ENCODE assay signal across 8 cellular contexts in the genomic region with DNA sequence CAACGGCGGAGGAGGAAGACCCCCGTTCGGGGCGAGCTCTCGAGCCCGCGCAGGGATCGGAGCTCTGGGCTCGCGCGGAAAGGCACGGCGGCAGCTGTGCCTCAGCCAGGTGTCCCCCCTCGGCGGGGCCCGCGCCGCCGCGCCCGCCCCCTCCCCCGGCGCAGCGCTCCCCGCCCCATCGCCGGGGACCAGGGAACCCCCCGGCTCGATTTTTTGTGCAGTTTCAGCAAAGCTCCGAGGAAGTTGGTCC.
DNase-seq lines count a peak whose midpoint lies in the region; ATAC-seq and TF ChIP-seq lines count a peak whose summit lies in the region.

No MANE protein-coding gene starts in this region.

- no peaks in the 10 kb centered on the region for H3K9me3 ChIP-seq in BLaER1 treated with 17β-estradiol and CSF1 and Interleukin-3, amounts not matched to agents 10 nM and 100 nM (replicated peaks in 1 of 11)
- H3K9me3 ChIP-seq in PC-9 (ENCODE audit: insufficient read depth, low read depth) (no peaks in the 10 kb centered on the region), esophagus squamous epithelium (no peaks in the 10 kb centered on the region), parathyroid adenoma (ENCODE audit: control insufficient read depth, low read length) (no peaks in the 10 kb centered on the region)

- peaks cover 18 to 27% (median 23%) of the 10 kb centered on the region in 11 experiments for H3K27me3 ChIP-seq in BLaER1 treated with 17β-estradiol and CSF1 and Interleukin-3, amounts not matched to agents 10 nM and 100 nM
- H3K27me3 ChIP-seq in PC-9 (ENCODE audit: insufficient read depth, low read depth) (no peaks in the 10 kb centered on the region), esophagus squamous epithelium (peaks cover 5 to 39% (median 11%) of the 10 kb centered on the region in 4 donors), parathyroid adenoma (ENCODE audit: control insufficient read depth, insufficient read depth, low read length) (peaks cover 8% of the 10 kb centered on the region)

- H3K79me2 ChIP-seq in PC-9 (ENCODE audit: low read depth) (peaks cover 34% of the 10 kb centered on the region), parathyroid adenoma (peaks cover 2% of the 10 kb centered on the region)

- no peak for TF ChIP-seq CTCF in PC-9 (conservative IDR thresholded peaks at IDR 0.05)
- TF ChIP-seq CTCF in esophagus squamous epithelium (IDR thresholded peaks at IDR 0.05): no peak
- TF ChIP-seq CTCF in parathyroid adenoma (IDR thresholded peaks at IDR 0.05): no peak

- BruUV-seq in PC-9 (replicated peaks; lab: Mats Ljungman, UMichigan): no TSS peak

- peak overlapping the region; percentile 89 to 99 (median 96) for H3K4me3 ChIP-seq in BLaER1 treated with 17β-estradiol and CSF1 and Interleukin-3, amounts not matched to agents 10 nM and 100 nM
- H3K4me3 ChIP-seq in PC-9 (peak overlapping the region; percentile 91), esophagus squamous epithelium (peak overlapping the region; percentile 64 to 96 (median 80)), parathyroid adenoma (ENCODE audit: low read depth, low read length) (peak overlapping the region; percentile 85)

- H3K4me1 ChIP-seq in BLaER1 treated with 17β-estradiol and CSF1 and Interleukin-3, amounts not matched to agents 10 nM and 100 nM: peaks cover 67 to 73% (median 71%) of the 10 kb centered on the region in 10 experiments
- peaks cover 29% of the 10 kb centered on the region for H3K4me1 ChIP-seq in PC-9 (replicated peaks; ENCODE audit: insufficient read depth)
- peaks cover 20 to 62% (median 35%) of the 10 kb centered on the region in 3 donors for H3K4me1 ChIP-seq in esophagus squamous epithelium
- H3K4me1 ChIP-seq in parathyroid adenoma: peaks cover 3% of the 10 kb centered on the region

- H3K4me2 ChIP-seq in BLaER1 treated with 17β-estradiol and CSF1 and Interleukin-3, amounts not matched to agents 10 nM and 100 nM: peak overlapping the region; percentile 65 to 88 (median 80); a peak in 21 of 22 replicates
- peak overlapping the region; percentile 87 for H3K4me2 ChIP-seq in PC-9
- H3K4me2 ChIP-seq in parathyroid adenoma (ENCODE audit: low read length): peak overlapping the region; percentile 88

- H3K9me2 ChIP-seq in PC-9 (ENCODE audit: insufficient read depth): no peaks in the 10 kb centered on the region

- H3K36me3 ChIP-seq in BLaER1 treated with 17β-estradiol and CSF1 and Interleukin-3, amounts not matched to agents 10 nM and 100 nM: peaks cover 6 to 20% (median 10%) of the 10 kb centered on the region in 11 experiments; a peak in 14 of 22 replicates
- H3K36me3 ChIP-seq in PC-9 (ENCODE audit: low read depth): no peaks in the 10 kb centered on the region
- H3K36me3 ChIP-seq in esophagus squamous epithelium: no peaks in the 10 kb centered on the region
- no peaks in the 10 kb centered on the region for H3K36me3 ChIP-seq in parathyroid adenoma (ENCODE audit: control insufficient read depth, insufficient read depth, low read length)

- no peak for TF ChIP-seq POLR2A in esophagus squamous epithelium (IDR thresholded peaks at IDR 0.05)

- CTCF ChIA-PET in PC-9 (lab: Charles Lee): interaction anchor here (0.6 kb wide), 1 partner anchor 494 kb away, joined by 3 read pairs; no protein-coding TSS in a partner anchor

- peak overlapping the region; percentile 98 to 100 (median 99) for H3K9ac ChIP-seq in BLaER1 treated with 17β-estradiol and CSF1 and Interleukin-3, amounts not matched to agents 10 nM and 100 nM
- peak overlapping the region; percentile 48 for H3K9ac ChIP-seq in parathyroid adenoma

- DNase-seq in PC-9: no peak
- no peak for DNase-seq in esophagus squamous epithelium (lab: John Stamatoyannopoulos, UW)
- DNase-seq in head of caudate nucleus: no peak
- no peak for DNase-seq in SK-N-DZ (ENCODE audit: low spot score)
- no peak for DNase-seq in T1000 (lab: John Stamatoyannopoulos, UW)

- peaks cover 0 to 39% (median 19%) of the 10 kb centered on the region in 11 experiments; a peak in 16 of 22 replicates for H4K20me1 ChIP-seq in BLaER1 treated with 17β-estradiol and CSF1 and Interleukin-3, amounts not matched to agents 10 nM and 100 nM
- H4K20me1 ChIP-seq in PC-9 (ENCODE audit: insufficient read depth): no peaks in the 10 kb centered on the region

- POLR2A ChIA-PET in PC-9 (lab: Charles Lee; ENCODE audit: unreplicated experiment): interaction anchor here (0.5 to 0.6 kb wide), 2 partner anchors 189 to 317 kb away, joined by 4 to 6 read pairs; partner anchors contain the start of gene SPRYD7

- intact Hi-C loops in PC-9 (cut with micrococcal nuclease; ENCODE audit: unreplicated experiment) (loop anchor here (2.0 to 10.0 kb wide), 2 partner anchors 128 to 550 kb away; partner anchors contain the start of gene TRIM13), esophagus squamous epithelium (cut with DNase I) (no loop called here), head of caudate nucleus (cut with DNase I) (no loop called here)

- WGBS in esophagus squamous epithelium, 2 donors: 0% methylated on average over 1 of the region's 31 CpGs; no CpG with 5 or more reads in 1 of the 2 donors

- peak; percentile 2 for ATAC-seq in GM21576 (IDR thresholded peaks at IDR 0.05; ENCODE audit: unreplicated experiment)

- peaks cover 21% of the 10 kb centered on the region; the same call in 1 of the 2 replicates for H3F3A ChIP-seq in PC-9 (ENCODE audit: insufficient read depth, low read depth)

- peak overlapping the region; percentile 98 to 100 (median 99) for H3K27ac ChIP-seq in BLaER1 treated with 17β-estradiol and CSF1 and Interleukin-3, amounts not matched to agents 10 nM and 100 nM
- H3K27ac ChIP-seq in PC-9 (peak overlapping the region; percentile 80), esophagus squamous epithelium (peak overlapping the region; percentile 93 to 100 (median 99)), parathyroid adenoma (peak overlapping the region; percentile 95)

- H2AFZ ChIP-seq in PC-9: peak overlapping the region; percentile 93
- peak overlapping the region; percentile 78 for H2AFZ ChIP-seq in parathyroid adenoma
